In the genomic region with DNA sequence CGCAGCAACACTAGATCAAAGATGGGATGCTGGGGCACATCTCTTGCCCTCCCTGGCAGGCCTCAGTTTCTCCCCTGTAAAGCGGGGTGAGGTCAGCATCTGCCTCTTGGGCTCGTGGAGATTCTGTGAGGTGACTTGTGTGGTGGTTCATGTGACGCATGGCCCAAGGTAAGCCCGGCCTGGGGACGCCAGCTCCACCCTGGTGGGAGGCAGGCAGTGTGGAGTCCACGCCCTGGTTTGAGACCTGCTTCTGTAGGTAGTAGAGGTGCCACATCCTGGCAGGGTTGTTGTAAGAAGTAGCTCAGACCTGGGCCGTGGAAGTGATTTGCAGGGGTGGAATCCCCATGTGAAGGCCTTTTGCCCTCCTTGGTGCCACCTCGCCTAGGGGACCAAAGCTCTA, we compare ENCODE assay signal across 1 cellular context.
TF ChIP-seq lines count a peak whose summit lies in the region.

No MANE protein-coding gene starts in this region.

TF ChIP-seq in H1, 55 proteins besides CTCF, POLR2A, EP300 and RAD21:
- TF ChIP-seq KDM4A (IDR thresholded peaks at IDR 0.05; ENCODE audit: low read depth, low read length, severe bottlenecking) (no peak), BCL11A (IDR thresholded peaks at IDR 0.05; ENCODE audit: low read depth in 2 of 2, low read length in 2 of 2) (no peak)
